ENCODE assay signal across 16 cellular contexts in the genomic region with DNA sequence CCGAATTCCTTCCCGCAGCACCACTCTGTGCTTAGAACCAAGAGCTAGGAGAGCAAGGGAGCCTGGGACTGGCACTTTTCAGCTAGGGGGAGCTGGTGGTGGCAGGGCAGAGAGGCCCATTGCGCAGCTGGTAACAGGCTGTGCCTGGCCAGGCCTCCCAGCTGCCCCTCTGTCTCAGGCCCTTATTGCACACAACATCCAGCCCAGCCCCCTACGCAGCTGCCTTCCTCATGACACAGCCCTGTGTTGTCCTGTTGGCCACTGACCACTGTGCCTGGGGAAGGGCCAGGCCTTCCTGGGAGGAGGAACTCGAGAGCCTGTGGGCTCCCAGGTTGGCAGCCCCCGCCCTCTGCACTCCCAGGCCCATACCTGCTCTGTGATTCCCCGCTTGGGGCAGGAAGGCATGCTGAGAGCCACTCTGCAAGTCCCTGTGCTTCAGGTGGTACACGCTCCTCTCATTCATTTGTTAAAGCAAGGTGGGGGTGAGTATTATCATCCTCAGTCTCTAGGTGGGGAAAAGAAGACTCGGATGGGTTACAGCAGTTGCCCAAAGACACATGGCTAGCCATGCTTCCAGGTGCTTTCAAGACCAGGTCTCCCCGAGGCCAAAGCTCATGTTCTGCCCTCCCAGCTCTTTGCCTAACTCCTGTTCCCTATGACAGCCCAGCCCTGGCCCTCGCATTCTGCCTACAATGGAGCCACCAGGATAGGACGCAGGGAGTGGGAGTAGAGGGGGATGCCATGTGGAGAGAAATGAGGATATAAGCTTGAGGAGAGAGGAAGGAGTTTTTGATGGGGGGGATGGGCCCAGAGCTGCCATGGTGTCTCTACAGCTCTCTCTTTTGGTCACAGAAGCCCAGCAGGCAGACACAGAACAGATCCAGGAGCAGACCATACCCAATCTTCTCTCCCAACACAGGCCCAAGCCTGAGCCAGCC.
DNase-seq lines count a peak whose midpoint lies in the region; TF ChIP-seq lines count a peak whose summit lies in the region.
"Had no signal": no experiment of that assay in that cellular context is flagged by ENCODE, and none has a peak within 500 bp of the region (broad histone marks: within the 10 kb centered on the region; RNA-seq: fewer than 3 reads in every experiment).

No MANE protein-coding gene starts in this region.

- no peak overlapping the region for H2BK15ac ChIP-seq in mesendoderm (replicated peaks; ENCODE audit: low read depth)

- H3K4me3 ChIP-seq in mesendoderm (ENCODE audit: low read length) = no peak overlapping the region
- no peak overlapping the region for H3K4me3 ChIP-seq in spleen
- H3K4me3 ChIP-seq: HAP-1, Peyer's patch had no signal

- no peak overlapping the region for H3K23ac ChIP-seq in mesendoderm (ENCODE audit: low read length)

- intact Hi-C loops in spleen (cut with DNase I; ENCODE audit: low total_unique reads) = no loop called here

- no peaks in the 10 kb centered on the region for H3K79me2 ChIP-seq in mesendoderm (ENCODE audit: control insufficient read depth, insufficient read depth, low read length)

- H3K9ac ChIP-seq in mesendoderm (ENCODE audit: low read length) = no peak overlapping the region

- H3K27ac ChIP-seq in cingulate gyrus (ENCODE audit: low read depth, low read length) (peak overlapping the region; percentile 100), mesendoderm (ENCODE audit: low read depth, low read length) (no peak overlapping the region), spleen (no peak overlapping the region)
- H3K27ac ChIP-seq: Peyer's patch had no signal

- H3K27me3 ChIP-seq in mesendoderm (ENCODE audit: insufficient read depth, low read length, poor library complexity) (no peaks in the 10 kb centered on the region), spleen (replicated peaks in 1 of 7) (peaks cover 0 to 29% (median 0%) of the 10 kb centered on the region in 7 donors)
- H3K27me3 ChIP-seq: Peyer's patch had no signal

- H3K4me1 ChIP-seq in mesendoderm (ENCODE audit: control insufficient read depth, low read depth, low read length) = no peaks in the 10 kb centered on the region
- peaks cover 0 to 5% (median 4%) of the 10 kb centered on the region in 6 donors for H3K4me1 ChIP-seq in spleen

- peak; percentile 69 for DNase-seq in LHCN-M2 (ENCODE audit: low read depth)
- DNase-seq in mesendoderm = peak; percentile 26
- DNase-seq in spleen = peak; percentile 33
- no peak for DNase-seq in LoVo (ENCODE audit: low spot score)
- DNase-seq in NOMO-1 (lab: John Stamatoyannopoulos, UW; ENCODE audit: unreplicated experiment in 2 of 2) = no peak
- no peak for DNase-seq in stimulated activated CD4-positive, alpha-beta T cell treated with anti-CD3 and anti-CD28 coated beads, Interleukin-15, amount 100 ng/mL, for 24 hours
- DNase-seq in HuH-7.5 (ENCODE audit: low spot score) = no peak
- DNase-seq: activated CD4-positive, alpha-beta T cell treated with anti-CD3 and anti-CD28 coated beads for 1 hour; Caco-2; effector memory CD8-positive, alpha-beta T cell; Kasumi-1; NCI-H1417 treated with DMSO at 0.1 percent for 48 hours; Peyer's patch; T1000 had no signal

- H2BK120ac ChIP-seq in mesendoderm (ENCODE audit: low read depth, low read length) = no peak overlapping the region

- no peak overlapping the region for H2BK5ac ChIP-seq in mesendoderm (ENCODE audit: low read length)

- TF ChIP-seq CTCF in spleen (IDR thresholded peaks at IDR 0.05 in 8 of 11, conservative IDR thresholded peaks at IDR 0.05 in 3 of 11) = no peak

- no peak overlapping the region for H3K4ac ChIP-seq in mesendoderm (ENCODE audit: low read depth, low read length)

- no peak overlapping the region for H4K5ac ChIP-seq in mesendoderm (ENCODE audit: low read length)

- H3K4me2 ChIP-seq in mesendoderm (ENCODE audit: low read length) = no peak overlapping the region

- no peak overlapping the region for H2AK5ac ChIP-seq in mesendoderm (ENCODE audit: low read length)

- no peak overlapping the region for H3K56ac ChIP-seq in mesendoderm (ENCODE audit: low read length)

- no peak for TF ChIP-seq POLR2A in spleen (IDR thresholded peaks at IDR 0.05)

- WGBS in mesendoderm (ENCODE audit: extremely low coverage, insufficient coverage, low lambda C conversion rate) = no CpG with 5 or more reads among the region's 12 CpGs
- 79 to 91% (median 84%) methylated on average over 10 to 12 of the region's 12 CpGs for WGBS in spleen, 5 donors

- H4K8ac ChIP-seq in mesendoderm (ENCODE audit: low read depth, low read length) = no peak overlapping the region

- no peaks in the 10 kb centered on the region for H3K9me3 ChIP-seq in spleen
- H3K9me3 ChIP-seq: Caco-2, HAP-1, Peyer's patch had no signal

- H3K36me3 ChIP-seq in mesendoderm (ENCODE audit: control insufficient read depth, insufficient read depth, low read length) = no peaks in the 10 kb centered on the region
- no peaks in the 10 kb centered on the region for H3K36me3 ChIP-seq in spleen
- H3K36me3 ChIP-seq: HAP-1, Peyer's patch had no signal

- H3K79me1 ChIP-seq in mesendoderm (ENCODE audit: low read length) = no peaks in the 10 kb centered on the region

- H3K18ac ChIP-seq in mesendoderm (ENCODE audit: low read length) = no peak overlapping the region

Comparison
In these comparisons a context has a peak if more than half of its experiments do, and no peak if none do; other contexts are left out.
1. DNase-seq: peak in LHCN-M2 (single experiment), mesendoderm (single experiment) and spleen (single experiment); none in LoVo (single experiment), NOMO-1 (0 of 2), stimulated activated CD4-positive, alpha-beta T cell treated with anti-CD3 and anti-CD28 coated beads, Interleukin-15, amount 100 ng/mL, for 24 hours (single experiment) and HuH-7.5 (single experiment).